In genomic region chr19:32652893-32653625, GRCh38 we compare ENCODE assay signal across 10 cellular contexts. TPM values are rescaled to one million over a fixed set of nuclear protein-coding genes. Genes with fewer than 3 reads are reported as not detected.
DNase-seq lines count a peak whose midpoint lies in the region; ATAC-seq, FAIRE-seq and TF ChIP-seq lines count a peak whose summit lies in the region.
"Had no signal": no experiment of that assay in that cellular context is flagged by ENCODE, and none has a peak within 500 bp of the region (broad histone marks: within the 10 kb centered on the region; RNA-seq: fewer than 3 reads in every experiment).

No MANE protein-coding gene starts in this region.

- H3K36me3 ChIP-seq in IMR-90 (ENCODE audit: control insufficient read depth, insufficient read depth, low read length) (peaks cover 16% of the 10 kb centered on the region; the same call in 1 of the 2 replicates), astrocyte (ENCODE audit: insufficient read depth, low read length) (no peaks in the 10 kb centered on the region)

- no peaks in the 10 kb centered on the region for H3K4me1 Mint-ChIP-seq in astrocyte (ENCODE audit: low read depth, unreplicated experiment)
- H3K4me1 Mint-ChIP-seq in stimulated activated naive B cell treated with anti-CD40 and anti-IgM and Interleukin-4, amounts not matched to agents 10 μg/mL and 1 μg/mL and 100 μg/mL, for 72 hours = peaks cover 0 to 1% of the 10 kb centered on the region in 2 donors
- H3K4me1 Mint-ChIP-seq in natural killer cell = no peaks in the 10 kb centered on the region
- H3K4me1 Mint-ChIP-seq: activated T-helper 17 cell treated with anti-CD3 and anti-CD28 coated beads, Interleukin-2, amount 50 U/mL, for 72 hours had no signal

- no peak overlapping the region for H2BK15ac ChIP-seq in IMR-90 (ENCODE audit: low read depth, low read length)

- H3K4ac ChIP-seq in IMR-90 (ENCODE audit: low read depth, low read length) = no peak overlapping the region

- BruUV-seq in IMR-90 (replicated peaks; lab: Mats Ljungman, UMichigan) = no TSS peak

- no peak for FAIRE-seq in astrocyte (lab: Jason Lieb, UNC)

- peaks cover 8% of the 10 kb centered on the region for H3K36me3 Mint-ChIP-seq in astrocyte (ENCODE audit: low read depth, unreplicated experiment)
- peaks cover 32 to 39% of the 10 kb centered on the region in 2 donors for H3K36me3 Mint-ChIP-seq in stimulated activated naive B cell treated with anti-CD40 and anti-IgM and Interleukin-4, amounts not matched to agents 10 μg/mL and 1 μg/mL and 100 μg/mL, for 72 hours
- no peaks in the 10 kb centered on the region for H3K36me3 Mint-ChIP-seq in natural killer cell

- H3K4me3 ChIP-seq in IMR-90 (ENCODE audit: insufficient read depth, low read depth, low read length) = no peak overlapping the region
- H3K4me3 ChIP-seq in astrocyte (ENCODE audit: insufficient read depth, low read depth, low read length) = no peak overlapping the region

- peaks cover 6 to 41% of the 10 kb centered on the region in 2 experiments; a peak in 3 of 4 replicates for H3K79me1 ChIP-seq in IMR-90 (ENCODE audit: low read depth in 1 of 2, low read length in 2 of 2)

- H3K27ac ChIP-seq in IMR-90 (ENCODE audit: insufficient read depth, low read length) (no peak overlapping the region), astrocyte (ENCODE audit: low read depth, low read length) (no peak overlapping the region)

- ATAC-seq in IMR-90 (ENCODE audit: low read depth) (peak; percentile 89), left ventricle myocardium superior (peak; percentile 65), sciatic nerve (peak; percentile 39), HG03280 (IDR thresholded peaks at IDR 0.05; ENCODE audit: unreplicated experiment) (no peak), natural killer cell (no peak)
- no peak for ATAC-seq in stimulated activated naive B cell treated with anti-CD40 and anti-IgM and Interleukin-4, amounts not matched to agents 10 μg/mL and 1 μg/mL and 100 μg/mL, for 72 hours (replicated peaks)
- ATAC-seq: activated T-helper 17 cell treated with anti-CD3 and anti-CD28 coated beads, Interleukin-2, amount 50 U/mL, for 72 hours had no signal

- no peak overlapping the region for H3K23ac ChIP-seq in IMR-90 (ENCODE audit: low read depth, low read length)

- WGBS in IMR-90 (ENCODE audit: extremely low coverage in 2 of 2, insufficient read length in 1 of 2), 2 experiments = no CpG with 5 or more reads among the region's 13 CpGs

- POLR2A ChIA-PET in IMR-90 (lab: Charles Lee; ENCODE audit: unreplicated experiment) = no interaction called here

- no peak overlapping the region for H3K56ac ChIP-seq in IMR-90 (ENCODE audit: extremely low read depth, insufficient read depth, low read length)

- H4K5ac ChIP-seq in IMR-90 (ENCODE audit: low read depth, low read length) = no peak overlapping the region

- TF ChIP-seq CTCF in IMR-90 (conservative IDR thresholded peaks at IDR 0.05; ENCODE audit: low read depth, low read length) (no peak), astrocyte (IDR thresholded peaks at IDR 0.05; ENCODE audit: insufficient read depth, low read depth, low read length) (no peak), natural killer cell (IDR thresholded peaks at IDR 0.05) (no peak)

- H2AK9ac ChIP-seq in IMR-90 (replicated peaks; ENCODE audit: low read depth, low read length, poor library complexity) = no peak overlapping the region

- H4K91ac ChIP-seq in IMR-90 (ENCODE audit: insufficient read depth, low read depth, low read length) = no peak overlapping the region

- H3K9me3 Mint-ChIP-seq in astrocyte (ENCODE audit: unreplicated experiment) (no peaks in the 10 kb centered on the region), natural killer cell (no peaks in the 10 kb centered on the region)
- no peaks in the 10 kb centered on the region for H3K9me3 Mint-ChIP-seq in stimulated activated naive B cell treated with anti-CD40 and anti-IgM and Interleukin-4, amounts not matched to agents 10 μg/mL and 1 μg/mL and 100 μg/mL, for 72 hours
- H3K9me3 Mint-ChIP-seq: activated T-helper 17 cell treated with anti-CD3 and anti-CD28 coated beads, Interleukin-2, amount 50 U/mL, for 72 hours had no signal

- H2BK120ac ChIP-seq in IMR-90 (ENCODE audit: low read depth, low read length) = no peak overlapping the region

- no peak for TF ChIP-seq RAD21 in IMR-90 (IDR thresholded peaks at IDR 0.05; ENCODE audit: low read length)

- DNase-seq in IMR-90 = peak; percentile 81
- DNase-seq in astrocyte (ENCODE audit: low read depth) = peak; percentile 68
- peak; percentile 91 for DNase-seq in left ventricle myocardium superior
- DNase-seq in sciatic nerve (ENCODE audit: low spot score) = peak; percentile 73
- no peak for DNase-seq in stimulated activated naive B cell treated with anti-CD40 and anti-IgM and Interleukin-4, amounts not matched to agents 10 μg/mL and 1 μg/mL and 100 μg/mL, for 72 hours
- no peak for DNase-seq in activated CD4-positive, alpha-beta T cell treated with anti-CD3 and anti-CD28 coated beads, Interleukin-2, amount 50 U/mL, for 4 hours
- DNase-seq in natural killer cell = no peak
- DNase-seq: GOT3 had no signal

- H3K4me2 ChIP-seq in IMR-90 (ENCODE audit: low read depth, low read length) (no peak overlapping the region), astrocyte (ENCODE audit: low read length) (peak overlapping the region; percentile 4)

- in situ Hi-C loops in IMR-90 (cut with MboI; ENCODE audit: low sequenced_read_pairs) = no loop called here

- CTCF ChIA-PET in IMR-90 (lab: Yijun Ruan, JAX) = no interaction called here

- H3K9ac ChIP-seq in IMR-90 (ENCODE audit: low read depth, low read length) = no peak overlapping the region
- H3K9ac ChIP-seq in astrocyte (ENCODE audit: low read length) = no peak overlapping the region

- no peak for TF ChIP-seq POLR2A in IMR-90 (IDR thresholded peaks at IDR 0.05; ENCODE audit: low read depth, low read length)

- no peak overlapping the region for H2AK5ac ChIP-seq in IMR-90 (ENCODE audit: low read depth, low read length)

- H3K27me3 Mint-ChIP-seq in astrocyte (ENCODE audit: low read depth, unreplicated experiment) (no peaks in the 10 kb centered on the region), natural killer cell (ENCODE audit: low read depth in 2 of 2) (no peaks in the 10 kb centered on the region)
- no peaks in the 10 kb centered on the region for H3K27me3 Mint-ChIP-seq in stimulated activated naive B cell treated with anti-CD40 and anti-IgM and Interleukin-4, amounts not matched to agents 10 μg/mL and 1 μg/mL and 100 μg/mL, for 72 hours
- H3K27me3 Mint-ChIP-seq: activated T-helper 17 cell treated with anti-CD3 and anti-CD28 coated beads, Interleukin-2, amount 50 U/mL, for 72 hours had no signal

- H3K27me3 ChIP-seq in IMR-90 (ENCODE audit: control insufficient read depth, insufficient read depth, low read length) = no peaks in the 10 kb centered on the region
- no peaks in the 10 kb centered on the region for H3K27me3 ChIP-seq in astrocyte (ENCODE audit: insufficient read depth, low read length)

- H2BK5ac ChIP-seq in IMR-90 (ENCODE audit: low read depth, low read length, poor library complexity, severe bottlenecking) = no peak overlapping the region

- H3K27ac Mint-ChIP-seq in astrocyte (ENCODE audit: unreplicated experiment) (no peak overlapping the region), natural killer cell (no peak overlapping the region)
- H3K27ac Mint-ChIP-seq in stimulated activated naive B cell treated with anti-CD40 and anti-IgM and Interleukin-4, amounts not matched to agents 10 μg/mL and 1 μg/mL and 100 μg/mL, for 72 hours = no peak overlapping the region
- H3K27ac Mint-ChIP-seq: activated T-helper 17 cell treated with anti-CD3 and anti-CD28 coated beads, Interleukin-2, amount 50 U/mL, for 72 hours had no signal

- peaks cover 2% of the 10 kb centered on the region; the same call in 1 of the 2 replicates for H3K4me1 ChIP-seq in IMR-90 (ENCODE audit: control insufficient read depth, insufficient read depth, low read length)
- H3K4me1 ChIP-seq in astrocyte (ENCODE audit: insufficient read depth, low read length) = peaks cover 2% of the 10 kb centered on the region

- no peak overlapping the region for H3K14ac ChIP-seq in IMR-90 (replicated peaks; ENCODE audit: low read depth, low read length)

- H4K20me1 ChIP-seq in IMR-90 (ENCODE audit: insufficient read depth, low read length) (no peaks in the 10 kb centered on the region; the same call in 1 of the 2 replicates), astrocyte (ENCODE audit: insufficient read depth, low read length) (peaks cover 25% of the 10 kb centered on the region)

- H3K79me2 ChIP-seq in astrocyte (ENCODE audit: insufficient read depth, low read length) = no peaks in the 10 kb centered on the region

- H3K9me1 ChIP-seq in IMR-90 (ENCODE audit: insufficient read depth, low read length) = 0 out of 2 replicates have a peak, but pooled peaks cover 5% of the 10 kb centered on the region

- dilution Hi-C loops in IMR-90 (cut with HindIII; ENCODE audit: low sequenced_read_pairs, unreplicated experiment) = no loop called here

- no peak overlapping the region for H2AFZ ChIP-seq in IMR-90 (replicated peaks; ENCODE audit: low read length, poor library complexity)
- H2AFZ ChIP-seq in astrocyte (ENCODE audit: low read depth, low read length) = no peak overlapping the region

- H3K4me3 Mint-ChIP-seq in astrocyte (ENCODE audit: unreplicated experiment) (no peak overlapping the region), natural killer cell (no peak overlapping the region)
- no peak overlapping the region for H3K4me3 Mint-ChIP-seq in stimulated activated naive B cell treated with anti-CD40 and anti-IgM and Interleukin-4, amounts not matched to agents 10 μg/mL and 1 μg/mL and 100 μg/mL, for 72 hours
- H3K4me3 Mint-ChIP-seq: activated T-helper 17 cell treated with anti-CD3 and anti-CD28 coated beads, Interleukin-2, amount 50 U/mL, for 72 hours had no signal

- no peak overlapping the region; a peak in 1 of 4 replicates for H4K8ac ChIP-seq in IMR-90 (ENCODE audit: low read depth in 2 of 2, low read length in 2 of 2)

- no peak overlapping the region for H3K18ac ChIP-seq in IMR-90 (ENCODE audit: low read depth, low read length)

- intact Hi-C loops in IMR-90 (cut with micrococcal nuclease) = no loop called here
- intact Hi-C loops in left ventricle myocardium superior (cut with micrococcal nuclease) = no loop called here
- intact Hi-C loops in sciatic nerve (cut with DNase I) = no loop called here
- intact Hi-C loops in natural killer cell (cut with micrococcal nuclease) = no loop called here

- no peaks in the 10 kb centered on the region for H3K9me3 ChIP-seq in IMR-90 (ENCODE audit: control insufficient read depth, insufficient read depth, low read length)
- no peaks in the 10 kb centered on the region for H3K9me3 ChIP-seq in astrocyte (ENCODE audit: insufficient read depth, low read depth, low read length)

- no peak overlapping the region for H2BK20ac ChIP-seq in IMR-90 (ENCODE audit: low read depth, low read length)

RNA-seq across cellular contexts. Expression of gene ANKRD27, which starts 21.9 kb away (rescaled TPM):
- total RNA-seq in IMR-90 (2012; rRNA removed) = 31.4 and 35.0 TPM in 2 replicates
- 15.7 and 16.7 TPM in 2 replicates for polyA plus RNA-seq in IMR-90 (2012; rRNA removed)
- 10.6 TPM in 2 replicates for polyA plus RNA-seq in IMR-90 (2012; cell fraction: cytosol; rRNA removed)
- 20.8 and 40.6 TPM in 2 replicates for polyA plus RNA-seq in IMR-90 (2012; cell fraction: nucleus; rRNA removed; ENCODE audit: low replicate concordance)
- total RNA-seq in astrocyte = 19.7 and 20.8 TPM in 2 replicates
- total RNA-seq in left ventricle myocardium superior = 23.4 TPM
- 37.9 TPM for total RNA-seq in sciatic nerve
- 10 to 100 TPM; 35.8 to 47.1 (median 40.8) TPM for total RNA-seq in natural killer cell

RNA-seq across cellular contexts. Expression of gene RGS9BP, which starts 22.6 kb away (rescaled TPM):
- total RNA-seq in IMR-90 (2012; rRNA removed) = 0.18 and 0.28 TPM in 2 replicates
- 0.03 and 0.06 TPM in 2 replicates for polyA plus RNA-seq in IMR-90 (2012; rRNA removed)
- 0.01 and 0.09 TPM in 2 replicates for polyA plus RNA-seq in IMR-90 (2012; cell fraction: cytosol; rRNA removed)
- polyA plus RNA-seq in IMR-90 (2012; cell fraction: nucleus; rRNA removed; ENCODE audit: low replicate concordance) = 0.05 and 0.09 TPM in 2 replicates
- total RNA-seq in astrocyte = 0.18 and 0.19 TPM in 2 replicates
- total RNA-seq in left ventricle myocardium superior = 15.3 TPM
- 0.13 TPM for total RNA-seq in sciatic nerve
- total RNA-seq in natural killer cell = under 1 TPM; 0.12 to 0.41 (median 0.40) TPM

RNA-seq across cellular contexts. Expression of gene NUDT19, which starts 38.6 kb away (rescaled TPM):
- total RNA-seq in IMR-90 (2012; rRNA removed) (4.5 and 6.4 TPM in 2 replicates), astrocyte (3.3 and 4.0 TPM in 2 replicates), left ventricle myocardium superior (24.8 TPM), sciatic nerve (5.1 TPM), natural killer cell (1 to 10 TPM; 6.4 to 9.6 (median 8.2) TPM)
- polyA plus RNA-seq in IMR-90 (2012; rRNA removed) = 3.4 and 4.1 TPM in 2 replicates
- 1.6 and 3.0 TPM in 2 replicates for polyA plus RNA-seq in IMR-90 (2012; cell fraction: cytosol; rRNA removed)
- 1.8 and 1.9 TPM in 2 replicates for polyA plus RNA-seq in IMR-90 (2012; cell fraction: nucleus; rRNA removed; ENCODE audit: low replicate concordance)

Comparison
In these comparisons a context has a peak if more than half of its experiments do, and no peak if none do; other contexts are left out.
1. ATAC-seq: peak in IMR-90 (single experiment), left ventricle myocardium superior (single experiment) and sciatic nerve (single experiment); none in stimulated activated naive B cell treated with anti-CD40 and anti-IgM and Interleukin-4, amounts not matched to agents 10 μg/mL and 1 μg/mL and 100 μg/mL, for 72 hours (0 of 2), HG03280 (single experiment) and natural killer cell (0 of 3).
2. DNase-seq: peak in IMR-90 (single experiment), astrocyte (single experiment), left ventricle myocardium superior (single experiment) and sciatic nerve (single experiment); none in stimulated activated naive B cell treated with anti-CD40 and anti-IgM and Interleukin-4, amounts not matched to agents 10 μg/mL and 1 μg/mL and 100 μg/mL, for 72 hours (single experiment), activated CD4-positive, alpha-beta T cell treated with anti-CD3 and anti-CD28 coated beads, Interleukin-2, amount 50 U/mL, for 4 hours (0 of 2) and natural killer cell (single experiment).
3. RNA of gene RGS9BP, which starts 22.6 kb away (total RNA-seq): 15.3 TPM in left ventricle myocardium superior (single experiment); 0.12 to 0.41 TPM in natural killer cell, 0.18 to 0.19 TPM in astrocyte, 0.18 to 0.28 TPM in IMR-90 and 0.13 TPM in sciatic nerve (single experiment); every median in the first group is over 10 times any median in the second.